In the genomic region with DNA sequence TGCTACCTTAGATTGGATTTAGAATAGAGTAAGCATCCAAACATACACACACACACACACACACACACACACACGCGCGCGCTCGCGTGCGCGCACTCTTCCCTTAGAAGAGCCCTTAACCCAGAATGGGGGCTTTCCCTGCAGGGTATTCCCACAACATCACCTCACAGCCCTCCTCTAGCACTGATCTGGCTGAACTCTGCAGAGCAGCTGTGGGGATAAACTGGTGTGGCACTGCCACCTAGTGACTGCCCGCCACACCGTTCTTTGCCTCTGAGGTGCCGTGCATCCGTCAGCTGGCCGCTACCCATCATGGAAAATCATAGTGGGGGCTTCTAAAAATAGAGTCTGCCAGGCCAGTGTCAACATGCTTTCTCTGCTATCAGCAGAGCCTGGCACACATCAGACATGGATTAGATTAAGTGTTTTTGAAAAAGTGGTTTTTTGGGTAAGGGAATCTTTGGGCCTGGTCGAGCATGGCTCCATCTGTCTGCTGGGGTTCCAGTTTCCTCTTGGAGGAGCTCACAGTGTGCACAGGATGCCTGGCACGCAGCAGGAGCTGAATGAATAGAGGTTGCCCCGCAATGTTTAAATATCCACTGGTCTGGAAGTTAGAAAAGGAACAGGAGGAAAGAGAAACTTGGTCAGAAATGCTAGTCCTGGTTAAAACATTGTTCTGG, we compare ENCODE assay signal across 8 cellular contexts.
A peak's percentile ranks its signal among the peaks of the same experiment; 100 is the strongest.
DNase-seq lines count a peak whose midpoint lies in the region; ATAC-seq and TF ChIP-seq lines count a peak whose summit lies in the region.

No MANE protein-coding gene starts in this region.

- H3K9me3 Mint-ChIP-seq in activated CD8-positive, alpha-beta memory T cell treated with anti-CD3 and anti-CD28 coated beads, Interleukin-2, amount 10 ng/mL, durations not matched to agents 7 days and 5 days (ENCODE audit: low read depth): no peaks in the 10 kb centered on the region

- CTCF ChIA-PET in activated CD8-positive, alpha-beta memory T cell treated with anti-CD3 and anti-CD28 coated beads, Interleukin-2, amount 10 ng/mL, durations not matched to agents 7 days and 5 days (lab: Charles Lee): interaction anchor here (1.3 to 2.8 kb wide), 4 partner anchors 10 to 842 kb away, joined by 3 to 19 read pairs (median 4); no protein-coding TSS in a partner anchor

- TF ChIP-seq CTCF in fibroblast of the aortic adventitia (IDR thresholded peaks at IDR 0.05; ENCODE audit: insufficient read depth, low read length): peak; percentile 76

- H3K4me3 ChIP-seq in fibroblast of the aortic adventitia (ENCODE audit: low read depth, low read length): no peak overlapping the region

- no peak overlapping the region for H3K27ac Mint-ChIP-seq in activated CD8-positive, alpha-beta memory T cell treated with anti-CD3 and anti-CD28 coated beads, Interleukin-2, amount 10 ng/mL, durations not matched to agents 7 days and 5 days

- DNase-seq in COLO829 (ENCODE audit: low spot score) (peak; percentile 51), NCI-H446 (lab: John Stamatoyannopoulos, UW) (peak; percentile 76 to 86), fibroblast of the aortic adventitia (ENCODE audit: low read depth) (peak; percentile 46), non-pigmented ciliary epithelial cell (ENCODE audit: low read depth) (peak; percentile 4), ureter (ENCODE audit: low spot score) (peak; percentile 59)
- peak; percentile 57 for DNase-seq in activated CD8-positive, alpha-beta memory T cell treated with anti-CD3 and anti-CD28 coated beads, Interleukin-2, amount 10 ng/mL, durations not matched to agents 7 days and 5 days

- no peaks in the 10 kb centered on the region for H3K36me3 Mint-ChIP-seq in activated CD8-positive, alpha-beta memory T cell treated with anti-CD3 and anti-CD28 coated beads, Interleukin-2, amount 10 ng/mL, durations not matched to agents 7 days and 5 days

- H3K4me1 Mint-ChIP-seq in activated CD8-positive, alpha-beta memory T cell treated with anti-CD3 and anti-CD28 coated beads, Interleukin-2, amount 10 ng/mL, durations not matched to agents 7 days and 5 days: no peaks in the 10 kb centered on the region

- ATAC-seq in GM19023 (IDR thresholded peaks at IDR 0.05; ENCODE audit: unreplicated experiment) (peak; percentile 100), HG03066 (IDR thresholded peaks at IDR 0.05; ENCODE audit: low read depth, unreplicated experiment) (peak; percentile 98)
- peak; percentile 77 for ATAC-seq in activated CD8-positive, alpha-beta memory T cell treated with anti-CD3 and anti-CD28 coated beads, Interleukin-2, amount 10 ng/mL, durations not matched to agents 7 days and 5 days

- H3K4me3 Mint-ChIP-seq in activated CD8-positive, alpha-beta memory T cell treated with anti-CD3 and anti-CD28 coated beads, Interleukin-2, amount 10 ng/mL, durations not matched to agents 7 days and 5 days: no peak overlapping the region

- peaks cover 2% of the 10 kb centered on the region for H3K27me3 Mint-ChIP-seq in activated CD8-positive, alpha-beta memory T cell treated with anti-CD3 and anti-CD28 coated beads, Interleukin-2, amount 10 ng/mL, durations not matched to agents 7 days and 5 days

Comparison
In these comparisons a context has a peak if more than half of its experiments do, and no peak if none do; other contexts are left out.
1. DNase-seq: peak in every context shown above with its lines; median percentile 81 in NCI-H446; 59 in ureter; 57 in activated CD8-positive, alpha-beta memory T cell treated with anti-CD3 and anti-CD28 coated beads, Interleukin-2, amount 10 ng/mL, durations not matched to agents 7 days and 5 days; 51 in COLO829; 46 in fibroblast of the aortic adventitia; 4 in non-pigmented ciliary epithelial cell.